ENCODE assay signal across 9 cellular contexts in genomic region chr16:82633964-82634600, GRCh38. TPM values are rescaled to one million over a fixed set of nuclear protein-coding genes. Genes with fewer than 3 reads are reported as not detected.
A peak's percentile ranks its signal among the peaks of the same experiment; 100 is the strongest.
DNase-seq lines count a peak whose midpoint lies in the region; ATAC-seq, FAIRE-seq and TF ChIP-seq lines count a peak whose summit lies in the region.
"Had no signal": no experiment of that assay in that cellular context is flagged by ENCODE, and none has a peak within 500 bp of the region (broad histone marks: within the 10 kb centered on the region; RNA-seq: fewer than 3 reads in every experiment).

No MANE protein-coding gene starts in this region.

- no peak overlapping the region for H4K91ac ChIP-seq in H1 (replicated peaks; ENCODE audit: insufficient read length, low read length)

- no peak overlapping the region for H2BK20ac ChIP-seq in H1 (ENCODE audit: low read length)

- H3K23ac ChIP-seq in H1 (ENCODE audit: insufficient read length) = no peak overlapping the region

- no peak overlapping the region for H2BK5ac ChIP-seq in H1 (ENCODE audit: low read depth, low read length)

- intact Hi-C loops in Right ventricle myocardium inferior (cut with DNase I) = loop anchor here (5.0 kb wide), 1 partner anchor 83 kb away; no protein-coding TSS in a partner anchor
- intact Hi-C loops in cardiac septum (cut with DNase I) = loop anchor here (10.0 kb wide), 2 partner anchors 431 to 721 kb away; no protein-coding TSS in a partner anchor

- no peak overlapping the region for H4K5ac ChIP-seq in H1 (ENCODE audit: insufficient read length, low read depth, low read length)

- no peak overlapping the region for H3K4ac ChIP-seq in H1 (replicated peaks; ENCODE audit: insufficient read length, low read depth, low read length)

- H2AK5ac ChIP-seq in H1 (ENCODE audit: low read depth, low read length) = no peak overlapping the region

- no peak overlapping the region for H2BK120ac ChIP-seq in H1 (replicated peaks; ENCODE audit: low read depth, low read length)

- no peaks in the 10 kb centered on the region for H3K79me1 ChIP-seq in H1 (ENCODE audit: low read depth, low read length)

- no peak for DNase-seq in Right ventricle myocardium inferior (ENCODE audit: missing footprints)
- DNase-seq in cardiac septum (ENCODE audit: low spot score) = no peak
- no peak for DNase-seq in H1 (ENCODE audit: low read depth in 1 of 2, low spot score in 2 of 2)
- DNase-seq in stimulated activated CD4-positive, alpha-beta T cell treated with anti-CD3 and anti-CD28 coated beads, Interleukin-1b, Interleukin-23, amount 100 ng/mL, for 48 hours = no peak
- no peak for DNase-seq in activated T-cell treated with anti-CD3 and anti-CD28 coated beads, Interleukin-2, amount 50 U/mL, for 48 hours
- no peak for DNase-seq in mucosa of gallbladder (ENCODE audit: low spot score)

- H2BK12ac ChIP-seq in H1 (ENCODE audit: low read depth, low read length) = peak overlapping the region; percentile 33; the same call in 1 of the 2 replicates

- no peak overlapping the region for H4K8ac ChIP-seq in H1 (ENCODE audit: extremely low read depth, insufficient read depth, low read length)

- no peaks in the 10 kb centered on the region for H3K79me2 ChIP-seq in H1 (ENCODE audit: control insufficient read depth in 1 of 2, insufficient read depth in 2 of 2, low read length in 2 of 2)

- peak overlapping the region; percentile 40; the same call in 1 of the 2 replicates for H2BK15ac ChIP-seq in H1 (ENCODE audit: low read length)

- H3K56ac ChIP-seq in H1 (replicated peaks; ENCODE audit: insufficient read length, low read depth, low read length) = no peak overlapping the region

- no peak overlapping the region for H3K4me3 ChIP-seq in H1 (ENCODE audit: extremely low read depth in 1 of 4, insufficient read depth in 2 of 4, low read depth in 3 of 4, low read length in 4 of 4)
- H3K4me3 ChIP-seq in mesodermal cell (ENCODE audit: extremely low read depth, insufficient read depth, low read length, poor library complexity, severe bottlenecking) = no peak overlapping the region
- H3K4me3 ChIP-seq: upper lobe of left lung had no signal

- FAIRE-seq in H1 (lab: Jason Lieb, UNC) = no peak

- ATAC-seq in Right ventricle myocardium inferior (peak; percentile 51), HG03571 (IDR thresholded peaks at IDR 0.05; ENCODE audit: unreplicated experiment) (no peak)

- H3K9me3 ChIP-seq in H1 (ENCODE audit: insufficient read depth in 2 of 2, low read depth in 1 of 2, low read length in 1 of 2) (0 out of 4 replicates have a peak, but pooled peaks cover 0 to 3% of the 10 kb centered on the region in 2 experiments), mesodermal cell (ENCODE audit: control insufficient read depth, low read length) (peaks cover 9% of the 10 kb centered on the region)
- H3K9me3 ChIP-seq: upper lobe of left lung had no signal

- no peak for TF ChIP-seq EP300 in H1 (IDR thresholded peaks at IDR 0.05; ENCODE audit: borderline replicate concordance in 1 of 2, low read depth in 2 of 2, low read length in 2 of 2)

- POLR2A ChIA-PET in H1 (lab: Charles Lee; ENCODE audit: partially characterized antibody) = interaction anchor here (1.0 kb wide), 1 partner anchor 28 kb away, joined by 3 read pairs; no protein-coding TSS in a partner anchor

- CTCF ChIA-PET in H1 (lab: Charles Lee; ENCODE audit: partially characterized antibody) = interaction anchor here (0.8 to 5.4 kb wide), 6 partner anchors 10 to 370 kb away, joined by 3 to 36 read pairs (median 4); no protein-coding TSS in a partner anchor

- no peaks in the 10 kb centered on the region for H3K23me2 ChIP-seq in H1 (ENCODE audit: low read depth, low read length)

- H3K4me1 ChIP-seq in H1 (replicated peaks in 1 of 4; ENCODE audit: control insufficient read depth in 3 of 4, insufficient read depth in 4 of 4, low read length in 3 of 4) (peaks cover 0 to 7% (median 1%) of the 10 kb centered on the region in 4 experiments; a peak in 4 of 7 replicates), mesodermal cell (ENCODE audit: control insufficient read depth, insufficient read depth, low read length, poor library complexity, severe bottlenecking) (peaks cover 62% of the 10 kb centered on the region)

- H3K27me3 ChIP-seq in H1 (replicated peaks in 1 of 4; ENCODE audit: control insufficient read depth in 3 of 4, extremely low read depth in 1 of 4, insufficient read depth in 3 of 4, low read length in 3 of 4) = peaks cover 0 to under 1% (median under 1%) of the 10 kb centered on the region in 4 experiments; a peak in 2 of 7 replicates
- H3K27me3 ChIP-seq: upper lobe of left lung had no signal

- TF ChIP-seq RAD21 in H1 (IDR thresholded peaks at IDR 0.05 in 1 of 2, conservative IDR thresholded peaks at IDR 0.05 in 1 of 2; ENCODE audit: low read depth in 2 of 2, low read length in 2 of 2) = no peak

- no peak for TF ChIP-seq POLR2A in H1 (IDR thresholded peaks at IDR 0.05; ENCODE audit: control extremely low read depth in 1 of 2, low read depth in 2 of 2, low read length in 2 of 2)

- no peak overlapping the region for H3K4me2 ChIP-seq in H1 (ENCODE audit: insufficient read depth in 1 of 2, low read depth in 2 of 2, low read length in 2 of 2)

- H3K36me3 ChIP-seq in H1 (ENCODE audit: control insufficient read depth in 2 of 4, insufficient read depth in 4 of 4, low read length in 3 of 4) = no peaks in the 10 kb centered on the region
- H3K36me3 ChIP-seq in mesodermal cell (ENCODE audit: control insufficient read depth, insufficient read depth, low read length) = peaks cover 61% of the 10 kb centered on the region
- H3K36me3 ChIP-seq: upper lobe of left lung had no signal

- H4K20me1 ChIP-seq in H1 (replicated peaks in 1 of 2; ENCODE audit: control insufficient read depth in 1 of 2, insufficient read depth in 2 of 2, low read length in 2 of 2) = no peaks in the 10 kb centered on the region

- H2AFZ ChIP-seq in H1 (ENCODE audit: low read length) = no peak overlapping the region

- H3K9ac ChIP-seq in H1 (replicated peaks in 1 of 4; ENCODE audit: extremely low read depth in 1 of 4, low read depth in 3 of 4, low read length in 3 of 4) = no peak overlapping the region

- TF ChIP-seq CTCF in H1 (IDR thresholded peaks at IDR 0.05; ENCODE audit: control extremely low read depth in 1 of 3, insufficient read depth in 1 of 3, low read depth in 1 of 3, low read length in 3 of 3) = no peak

- no peak overlapping the region for H3K14ac ChIP-seq in H1 (ENCODE audit: insufficient read length)

- H3K27ac ChIP-seq in H1 (ENCODE audit: low read depth, low read length) = no peak overlapping the region
- peak overlapping the region; percentile 57 for H3K27ac ChIP-seq in mesodermal cell (ENCODE audit: low read depth, low read length, severe bottlenecking)
- H3K27ac ChIP-seq: upper lobe of left lung had no signal

- 90% methylated on average over 15 of the region's 15 CpGs; no CpG with 5 or more reads in 1 of the 2 experiments for WGBS in H1 (ENCODE audit: extremely low coverage in 1 of 2, insufficient coverage in 1 of 2, insufficient read length in 1 of 2, insufficient replicate concordance in 2 of 2, low coverage in 1 of 2, low lambda C conversion rate in 2 of 2, missing lambda C conversion rate in 1 of 2), 2 experiments
- WGBS in mesodermal cell (ENCODE audit: insufficient coverage in 2 of 2), 2 experiments = 82 to 91% methylated on average over 11 to 13 of the region's 15 CpGs

- no peak overlapping the region for H3K18ac ChIP-seq in H1 (ENCODE audit: extremely low read depth, low read length)

TF ChIP-seq in H1, 55 proteins besides CTCF, POLR2A, EP300 and RAD21 (continues in another document):
- TF ChIP-seq TCF12 (IDR thresholded peaks at IDR 0.05; ENCODE audit: low read depth, low read length) (no peak), CTBP2 (IDR thresholded peaks at IDR 0.05; ENCODE audit: borderline replicate concordance, insufficient read depth, insufficient read length, low read length) (no peak), EGR1 (IDR thresholded peaks at IDR 0.05; ENCODE audit: borderline replicate concordance, low read depth, low read length) (no peak), POU5F1 (IDR thresholded peaks at IDR 0.05; ENCODE audit: low read depth, low read length) (no peak), MAX (IDR thresholded peaks at IDR 0.05) (no peak), SIN3A (conservative IDR thresholded peaks at IDR 0.05 in 1 of 2, IDR thresholded peaks at IDR 0.05 in 1 of 2; ENCODE audit: low read depth in 1 of 2, low read length in 2 of 2) (no peak), HDAC6 (IDR thresholded peaks at IDR 0.05; ENCODE audit: low read depth, low read length) (no peak), CBX5 (IDR thresholded peaks at IDR 0.05; ENCODE audit: low read depth, low read length) (no peak), ZNF274 (IDR thresholded peaks at IDR 0.05; ENCODE audit: borderline replicate concordance, extremely low read depth, low read length) (no peak), BRCA1 (IDR thresholded peaks at IDR 0.05; ENCODE audit: low read depth, low read length) (no peak), SRF (IDR thresholded peaks at IDR 0.05; ENCODE audit: low read depth, low read length) (no peak), KDM5A (IDR thresholded peaks at IDR 0.05; ENCODE audit: low read length) (no peak), SUZ12 (IDR thresholded peaks at IDR 0.05; ENCODE audit: low read length) (no peak)

RNA-seq across cellular contexts. Expression of gene CDH13, which starts 7.3 kb away (rescaled TPM):
- total RNA-seq in Right ventricle myocardium inferior (173 TPM), cardiac septum (108 TPM), mucosa of gallbladder (2.0 TPM)
- total RNA-seq in H1 (2021; fragmentation: NEBNext Ultra II Directional; extraction: Animal tissue kit (Norgen Biotek cat#: 25700)) = 2.3 and 2.6 TPM in 2 replicates
- polyA plus RNA-seq in H1 (2011; rRNA removed) = 2.4 and 3.0 TPM in 2 replicates
- polyA plus RNA-seq in H1 (2011; cell fraction: cytosol; rRNA removed) = 2.9 TPM
- 3.3 TPM for polyA plus RNA-seq in H1 (2011; cell fraction: nucleus; rRNA removed)
- polyA plus RNA-seq in H1 (2012, experiment 1 of 2) = 2.6 to 4.2 TPM (median 3.1 TPM) in 4 replicates
- 0.58 TPM for polyA plus RNA-seq in H1 (2012, experiment 2 of 2)
- 2.6 TPM for polyA plus RNA-seq in H1 (2013, experiment 1 of 2)
- 3.2 TPM for polyA plus RNA-seq in H1 (2013, experiment 2 of 2)
- polyA minus RNA-seq in H1 (2011; rRNA and poly(A)+ RNA removed) = 6.2 and 14.0 TPM in 2 replicates
- 2.7 TPM for polyA minus RNA-seq in H1 (2011; cell fraction: cytosol; rRNA and poly(A)+ RNA removed)
- 22.6 TPM for polyA minus RNA-seq in H1 (2011; cell fraction: nucleus; rRNA and poly(A)+ RNA removed)
- 160 TPM for polyA plus RNA-seq in mesodermal cell (2013, experiment 1 of 2)
- polyA plus RNA-seq in mesodermal cell (2013, experiment 2 of 2) = 121 TPM

Comparison
In these comparisons a context has a peak if more than half of its experiments do, and no peak if none do; other contexts are left out.
1. RNA of gene CDH13, which starts 7.3 kb away (total RNA-seq): 173 TPM in Right ventricle myocardium inferior (single experiment) and 108 TPM in cardiac septum (single experiment); 2.3 to 2.6 TPM in H1 and 2.0 TPM in mucosa of gallbladder (single experiment); every median in the first group is over 10 times any median in the second.